Comparison of ENCODE assay signal across 8 cellular contexts in the genomic region with DNA sequence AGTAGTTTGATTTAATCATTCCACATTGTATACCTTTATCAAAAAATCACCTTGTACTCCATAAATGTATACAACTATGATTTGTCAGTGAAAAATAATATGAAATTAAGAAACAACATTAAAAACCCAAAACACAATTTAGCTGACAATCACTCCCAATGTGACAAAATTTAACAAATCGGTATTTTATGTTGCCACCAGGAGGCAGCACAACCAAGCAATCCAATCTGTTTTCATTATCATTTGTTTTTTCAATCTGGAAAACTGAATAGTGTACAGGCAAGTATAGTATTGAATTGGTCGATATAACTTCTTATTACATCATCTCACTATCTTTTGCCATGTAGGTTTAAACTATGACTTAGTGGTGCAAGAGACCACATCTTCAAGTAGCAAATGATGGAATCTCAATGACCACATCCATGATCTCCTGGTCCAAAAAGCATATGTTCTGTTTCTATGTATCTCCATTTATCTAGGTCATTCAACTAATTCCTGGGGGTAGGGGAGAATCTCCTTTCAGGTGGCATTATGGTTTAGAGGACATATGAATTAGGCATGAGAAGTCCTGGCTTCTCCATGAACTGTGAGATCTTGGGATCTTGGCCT.
A peak's percentile ranks its signal among the peaks of the same experiment; 100 is the strongest.
DNase-seq lines count a peak whose midpoint lies in the region; ATAC-seq, FAIRE-seq and TF ChIP-seq lines count a peak whose summit lies in the region.

No MANE protein-coding gene starts in this region.

- H3K4me1 ChIP-seq in MM.1S (ENCODE audit: low read length) (no peaks in the 10 kb centered on the region), neural progenitor cell (peaks cover 16% of the 10 kb centered on the region)

- TF ChIP-seq CTCF in BJ (IDR thresholded peaks at IDR 0.05; ENCODE audit: insufficient read depth, low read depth, low read length) (peak; percentile 64), GM13977 (IDR thresholded peaks at IDR 0.05; ENCODE audit: extremely low read depth, insufficient read depth, missing control alignments) (peak; percentile 71), MM.1S (IDR thresholded peaks at IDR 0.05; ENCODE audit: low read length) (peak; percentile 70), neural progenitor cell (IDR thresholded peaks at IDR 0.05) (peak; percentile 86)

- H3K4me2 ChIP-seq in MM.1S (ENCODE audit: low read depth, low read length) = no peak overlapping the region
- no peak overlapping the region for H3K4me2 ChIP-seq in neural progenitor cell

- peak; percentile 49 for FAIRE-seq in colon (lab: Jason Lieb, UNC)

- POLR2A ChIA-PET in BJ (lab: Charles Lee) = no interaction called here

- H3K27ac ChIP-seq in MM.1S (ENCODE audit: low read length) = no peak overlapping the region
- H3K27ac ChIP-seq in neural progenitor cell = no peak overlapping the region

- peaks cover 15% of the 10 kb centered on the region for H3K9me3 Mint-ChIP-seq in neural progenitor cell

- H3K27ac Mint-ChIP-seq in neural progenitor cell = no peak overlapping the region

- H3K36me3 Mint-ChIP-seq in neural progenitor cell = peaks cover 2% of the 10 kb centered on the region

- no peaks in the 10 kb centered on the region for H3K27me3 ChIP-seq in BJ (ENCODE audit: control insufficient read depth, insufficient read depth, low read length)
- H3K27me3 ChIP-seq in MM.1S (replicated peaks; ENCODE audit: insufficient read depth, low read length) = no peaks in the 10 kb centered on the region
- no peaks in the 10 kb centered on the region for H3K27me3 ChIP-seq in neural progenitor cell

- H3F3A ChIP-seq in MM.1S (ENCODE audit: insufficient read depth, low read length) (no peaks in the 10 kb centered on the region), neural progenitor cell (ENCODE audit: low read depth) (peaks cover 23% of the 10 kb centered on the region)

- no peak overlapping the region for H3K4me3 ChIP-seq in BJ (ENCODE audit: low read depth, low read length)
- no peak overlapping the region for H3K4me3 ChIP-seq in MM.1S (ENCODE audit: low read length)
- H3K4me3 ChIP-seq in neural progenitor cell = no peak overlapping the region

- H2AFZ ChIP-seq in MM.1S (ENCODE audit: low read length) (no peak overlapping the region), neural progenitor cell (replicated peaks) (no peak overlapping the region)

- H3K9ac ChIP-seq in MM.1S (ENCODE audit: low read length) (no peak overlapping the region), neural progenitor cell (no peak overlapping the region)

- no peak overlapping the region for H3K4me3 Mint-ChIP-seq in neural progenitor cell

- H3K79me2 ChIP-seq in MM.1S (ENCODE audit: low read length) (no peaks in the 10 kb centered on the region), neural progenitor cell (ENCODE audit: low read depth) (no peaks in the 10 kb centered on the region)

- DNase-seq in BJ (ENCODE audit: low read depth) (no peak), GM13977 (ENCODE audit: low spot score) (peak; percentile 58), MM.1S (peak; percentile 26), neural progenitor cell (ENCODE audit: low spot score) (peak; percentile 28), NOMO-1 treated with dmso at 0.1 percent for 144 hours (lab: John Stamatoyannopoulos, UW; ENCODE audit: unreplicated experiment) (no peak), NCI-H2107 treated with DMSO at 0.1 percent for 48 hours (lab: John Stamatoyannopoulos, UW; ENCODE audit: unreplicated experiment) (no peak)

- no peaks in the 10 kb centered on the region for H3K9me2 ChIP-seq in MM.1S (replicated peaks; ENCODE audit: insufficient read depth, low read length)

- H3K9me3 ChIP-seq in MM.1S (replicated peaks; ENCODE audit: insufficient read depth, low read length) = no peaks in the 10 kb centered on the region
- no peaks in the 10 kb centered on the region for H3K9me3 ChIP-seq in neural progenitor cell (ENCODE audit: low read depth)

- in situ Hi-C loops in GM13977 (cut with MboI; ENCODE audit: low pct_unique_long_range_greater_than_20kb, low sequenced_read_pairs, unreplicated experiment) = no loop called here

- no peaks in the 10 kb centered on the region for H3K36me3 ChIP-seq in BJ (ENCODE audit: control insufficient read depth, insufficient read depth, low read length)
- H3K36me3 ChIP-seq in MM.1S (replicated peaks; ENCODE audit: insufficient read depth, low read length) = no peaks in the 10 kb centered on the region
- no peaks in the 10 kb centered on the region for H3K36me3 ChIP-seq in neural progenitor cell

- CTCF ChIA-PET in BJ (lab: Yijun Ruan, JAX) = interaction anchor here (1.0 to 1.7 kb wide), 4 partner anchors 10 to 55 kb away, joined by 3 to 4 read pairs (median 3); no protein-coding TSS in a partner anchor

- peaks cover 6% of the 10 kb centered on the region for H3K27me3 Mint-ChIP-seq in neural progenitor cell (ENCODE audit: insufficient read depth, low read depth)

- peaks cover 13% of the 10 kb centered on the region for H3K4me1 Mint-ChIP-seq in neural progenitor cell

- no peak for ATAC-seq in GM18519 (IDR thresholded peaks at IDR 0.05; ENCODE audit: low FRiP score, unreplicated experiment)

- H4K20me1 ChIP-seq in MM.1S (ENCODE audit: insufficient read depth, low read length) = no peaks in the 10 kb centered on the region
- no peaks in the 10 kb centered on the region for H4K20me1 ChIP-seq in neural progenitor cell (ENCODE audit: low read depth)

Comparison
In these comparisons a context has a peak if more than half of its experiments do, and no peak if none do; other contexts are left out.
1. DNase-seq: peak in GM13977 (single experiment), MM.1S (single experiment) and neural progenitor cell (single experiment); none in BJ (single experiment), NOMO-1 treated with dmso at 0.1 percent for 144 hours (single experiment) and NCI-H2107 treated with DMSO at 0.1 percent for 48 hours (single experiment).
2. Peak in every context shown above with its lines, with median percentiles within 50 percentile points of each other: CTCF ChIP-seq.